ENCODE assay signal across 26 cellular contexts in genomic region chr19:19679176-19680073, GRCh38. TPM values are rescaled to one million over a fixed set of nuclear protein-coding genes. Genes with fewer than 3 reads are reported as not detected.
DNase-seq lines count a peak whose midpoint lies in the region; ATAC-seq and TF ChIP-seq lines count a peak whose summit lies in the region.
"Had no signal": no experiment of that assay in that cellular context is flagged by ENCODE, and none has a peak within 500 bp of the region (broad histone marks: within the 10 kb centered on the region; RNA-seq: fewer than 3 reads in every experiment).

No MANE protein-coding gene starts in this region.

- WGBS in testis, 2 donors, result 94 to 98% methylated on average over 20 of the region's 20 CpGs

- H3K4me3 Mint-ChIP-seq in MCF 10A (ENCODE audit: unreplicated experiment) (no peak overlapping the region), T-cell (peak overlapping the region in 2 of 3 donors; percentile 10 to 31)
- H3K4me3 Mint-ChIP-seq: mesothelial cell of epicardium; stimulated activated effector memory CD8-positive, alpha-beta T cell treated with anti-CD3 and anti-CD28 coated beads, Interleukin-12 subunit alpha, Interleukin-12 subunit beta, amount 100 ng/mL, for 72 hours had no signal

- no peak for ATAC-seq in T-cell (replicated peaks in 1 of 4)
- ATAC-seq: stimulated activated effector memory CD8-positive, alpha-beta T cell treated with anti-CD3 and anti-CD28 coated beads, Interleukin-12 subunit alpha, Interleukin-12 subunit beta, amount 100 ng/mL, for 72 hours; upper lobe of right lung had no signal

- TF ChIP-seq CTCF in MCF 10A (IDR thresholded peaks at IDR 0.05; ENCODE audit: unreplicated experiment), result no peak
- TF ChIP-seq CTCF in breast epithelium (IDR thresholded peaks at IDR 0.05), result no peak
- TF ChIP-seq CTCF in testis (IDR thresholded peaks at IDR 0.05), result no peak

- H3K9me3 ChIP-seq in breast epithelium (peaks cover 19 to 51% of the 10 kb centered on the region in 2 donors), testis (no peaks in the 10 kb centered on the region)
- H3K9me3 ChIP-seq: upper lobe of right lung had no signal

- H3K9me3 Mint-ChIP-seq in MCF 10A (ENCODE audit: unreplicated experiment) (peaks cover 21% of the 10 kb centered on the region), T-cell (peaks cover 10 to 51% (median 36%) of the 10 kb centered on the region in 3 donors)

- H3K27me3 Mint-ChIP-seq in MCF 10A (ENCODE audit: insufficient read depth, unreplicated experiment) (no peaks in the 10 kb centered on the region), T-cell (no peaks in the 10 kb centered on the region)
- H3K27me3 Mint-ChIP-seq: naive B cell, progenitor cell of endocrine pancreas had no signal

- H3K27me3 ChIP-seq in breast epithelium (no peaks in the 10 kb centered on the region), testis (no peaks in the 10 kb centered on the region)
- H3K27me3 ChIP-seq: MG63, sigmoid colon, SJCRH30, upper lobe of right lung had no signal

- H3K27ac Mint-ChIP-seq in MCF 10A (ENCODE audit: low read depth, unreplicated experiment) (no peak overlapping the region), T-cell (no peak overlapping the region)
- H3K27ac Mint-ChIP-seq: mesothelial cell of epicardium; progenitor cell of endocrine pancreas; stimulated activated effector memory CD8-positive, alpha-beta T cell treated with anti-CD3 and anti-CD28 coated beads, Interleukin-12 subunit alpha, Interleukin-12 subunit beta, amount 100 ng/mL, for 72 hours had no signal

- CTCF ChIA-PET in MCF 10A (lab: Yijun Ruan, JAX), result no interaction called here
- CTCF ChIA-PET in T-cell (lab: Charles Lee), result no interaction called here

- POLR2A ChIA-PET in MCF 10A (lab: Yijun Ruan, JAX) (no interaction called here), T-cell (lab: Charles Lee) (no interaction called here)

- H3K4me1 Mint-ChIP-seq in MCF 10A (ENCODE audit: insufficient read depth, unreplicated experiment), result no peaks in the 10 kb centered on the region
- H3K4me1 Mint-ChIP-seq in T-cell, result peaks cover 8 to 22% (median 18%) of the 10 kb centered on the region in 3 donors
- H3K4me1 Mint-ChIP-seq: mesothelial cell of epicardium had no signal

- TF ChIP-seq POLR2A in breast epithelium (IDR thresholded peaks at IDR 0.05) (no peak), testis (IDR thresholded peaks at IDR 0.05) (no peak)

- TSS peak; percentile 7 for BruUV-seq in MCF 10A (replicated peaks; lab: Mats Ljungman, UMichigan)

- H3K4me3 ChIP-seq in breast epithelium (no peak overlapping the region), testis (no peak overlapping the region)
- H3K4me3 ChIP-seq: MG63, sigmoid colon, SJCRH30, upper lobe of right lung had no signal

- H3K27ac ChIP-seq in breast epithelium, result no peak overlapping the region
- no peak overlapping the region for H3K27ac ChIP-seq in testis
- H3K27ac ChIP-seq: C4-2B, sigmoid colon, SJCRH30, upper lobe of right lung had no signal

- no peaks in the 10 kb centered on the region for H3K4me1 ChIP-seq in breast epithelium
- H3K4me1 ChIP-seq in testis, result no peaks in the 10 kb centered on the region
- H3K4me1 ChIP-seq: sigmoid colon, SJCRH30, upper lobe of right lung had no signal

- H3K36me3 Mint-ChIP-seq in MCF 10A (ENCODE audit: insufficient read depth, unreplicated experiment), result peaks cover 58% of the 10 kb centered on the region
- H3K36me3 Mint-ChIP-seq in T-cell, result peaks cover 81% of the 10 kb centered on the region

- intact Hi-C loops in MCF 10A (cut with micrococcal nuclease), result no loop called here
- intact Hi-C loops in breast epithelium (cut with DNase I; ENCODE audit: low total_unique reads), result no loop called here
- intact Hi-C loops in testis (cut with DNase I; ENCODE audit: low total_unique reads), result no loop called here

- DNase-seq in MCF 10A (ENCODE audit: unreplicated experiment), result no peak
- DNase-seq in breast epithelium (ENCODE audit: low spot score in 2 of 2), result no peak
- DNase-seq in T-cell, result no peak
- DNase-seq in testis, result peak; percentile 1
- no peak for DNase-seq in germinal center (ENCODE audit: low spot score)
- no peak for DNase-seq in SKM-1 (lab: John Stamatoyannopoulos, UW; ENCODE audit: unreplicated experiment)
- DNase-seq: activated CD4-positive, alpha-beta T cell treated with anti-CD3 and anti-CD28 coated beads, Interleukin-2, amount 50 U/mL, for 48 hours; activated CD4-positive, CD25-positive, alpha-beta regulatory T cell; effector CD8-positive, alpha-beta T cell; erythroblast; KBM-7; MG63; naive B cell; NCI-H1105 treated with DMSO at 0.1 percent for 48 hours; NCI-H1930; NCI-H526; NK-92 treated with Interleukin-12 subunit alpha and Interleukin-12 subunit beta, amount 100 ng/mL, for 24 hours; sigmoid colon; SJCRH30; stimulated activated CD4-positive, alpha-beta T cell treated with anti-CD3 and anti-CD28 coated beads, Interleukin-4, amount 100 ng/mL, for 24 hours; substantia nigra; upper lobe of right lung had no signal

- no peaks in the 10 kb centered on the region for H3K36me3 ChIP-seq in breast epithelium
- H3K36me3 ChIP-seq in testis (ENCODE audit: low read depth, missing control alignments), result no peaks in the 10 kb centered on the region

RNA-seq across cellular contexts. Expression of gene ZNF101, which starts 10.8 kb away (rescaled TPM):
- total RNA-seq in MCF 10A (2022), result 8.6 and 9.2 TPM in 2 replicates
- 10 to 100 TPM in 2 of 3 donors, 1 to 10 TPM in 1; 4.8 to 32.8 (median 16.7) TPM for total RNA-seq in breast epithelium
- total RNA-seq in T-cell, result 100 to 1,000 TPM in 3 of 5 donors, 10 to 100 TPM in 2; 66.2 to 180 (median 164) TPM
- 10 to 100 TPM in 1 of 2 donors, 1 to 10 TPM in 1; 9.2 to 12.0 TPM for total RNA-seq in testis
- 15.6 TPM for polyA plus RNA-seq in testis (ENCODE audit: insufficient read depth, low read depth, low replicate concordance)

RNA-seq across cellular contexts. Expression of gene ATP13A1, which starts 15.9 kb away (rescaled TPM):
- total RNA-seq in MCF 10A (2022), result 63.9 and 67.2 TPM in 2 replicates
- 100 to 1,000 TPM; 155 to 222 (median 189) TPM for total RNA-seq in breast epithelium
- total RNA-seq in T-cell, result 100 to 1,000 TPM in 3 of 5 donors, 10 to 100 TPM in 2; 80.4 to 170 (median 156) TPM
- total RNA-seq in testis, result 100 to 1,000 TPM; 292 to 360 TPM
- 64.1 TPM for polyA plus RNA-seq in testis (ENCODE audit: insufficient read depth, low read depth, low replicate concordance)

RNA-seq across cellular contexts. Expression of gene GMIP, which starts 36.0 kb away (rescaled TPM):
- 9.1 and 10.1 TPM in 2 replicates for total RNA-seq in MCF 10A (2022)
- 10 to 100 TPM in 1 of 3 donors, 1 to 10 TPM in 2; 7.9 to 10.4 (median 8.5) TPM for total RNA-seq in breast epithelium
- 100 to 1,000 TPM in 4 of 5 donors, 10 to 100 TPM in 1; 99.5 to 148 (median 133) TPM for total RNA-seq in T-cell
- total RNA-seq in testis, result 10 to 100 TPM; 13.4 to 15.2 TPM
- 8.8 TPM for polyA plus RNA-seq in testis (ENCODE audit: insufficient read depth, low read depth, low replicate concordance)

RNA-seq across cellular contexts. Expression of gene LPAR2, which starts 51.4 kb away (rescaled TPM):
- total RNA-seq in MCF 10A (2022) (15.5 and 17.4 TPM in 2 replicates), breast epithelium (10 to 100 TPM in 2 of 3 donors, 1 to 10 TPM in 1; 3.2 to 17.1 (median 16.4) TPM), T-cell (100 to 1,000 TPM in 1 of 5 donors, 10 to 100 TPM in 4; 78.3 to 106 (median 82.4) TPM), testis (100 to 1,000 TPM; 181 to 224 TPM)
- polyA plus RNA-seq in testis (ENCODE audit: insufficient read depth, low read depth, low replicate concordance), result 73.9 TPM

RNA-seq across cellular contexts. Expression of gene ZNF14, which starts 53.5 kb away (rescaled TPM):
- total RNA-seq in MCF 10A (2022) (3.5 and 3.9 TPM in 2 replicates), breast epithelium (10 to 100 TPM in 2 of 3 donors, 1 to 10 TPM in 1; 7.0 to 22.7 (median 14.7) TPM), T-cell (10 to 100 TPM; 19.4 to 27.7 (median 21.7) TPM), testis (10 to 100 TPM; 10.7 to 12.1 TPM)
- polyA plus RNA-seq in testis (ENCODE audit: insufficient read depth, low read depth, low replicate concordance), result 3.0 TPM
